15 cellular contexts compared by ENCODE assay signal in genomic region chr16:85698459-85699223, GRCh38. TPM values are rescaled to one million over a fixed set of nuclear protein-coding genes. Genes with fewer than 3 reads are reported as not detected.
DNase-seq lines count a peak whose midpoint lies in the region; ATAC-seq, FAIRE-seq and TF ChIP-seq lines count a peak whose summit lies in the region.
"Had no signal": no experiment of that assay in that cellular context is flagged by ENCODE, and none has a peak within 500 bp of the region (broad histone marks: within the 10 kb centered on the region; RNA-seq: fewer than 3 reads in every experiment).

No MANE protein-coding gene starts in this region.

- H3K36me3 ChIP-seq in HepG2 (replicated peaks in 1 of 2; ENCODE audit: control insufficient read depth in 1 of 2, insufficient read depth in 2 of 2, low read length in 2 of 2) (no peaks in the 10 kb centered on the region), right lobe of liver (no peaks in the 10 kb centered on the region), Panc1 (ENCODE audit: control insufficient read depth, insufficient read depth, low read length) (no peaks in the 10 kb centered on the region)
- H3K36me3 ChIP-seq: BE2C had no signal

- H3K79me2 ChIP-seq in HepG2 (ENCODE audit: insufficient read depth, low read length), result no peaks in the 10 kb centered on the region

- H3K4me3 Mint-ChIP-seq in activated T-cell treated with anti-CD3 and anti-CD28 coated beads, Interleukin-2, amount 50 U/mL, for 4 hours, result no peak overlapping the region
- H3K4me3 Mint-ChIP-seq: CD4-positive, CD25-positive, alpha-beta regulatory T cell had no signal

- no peak overlapping the region for H2AFZ ChIP-seq in HepG2 (ENCODE audit: low read length)
- H2AFZ ChIP-seq: GM23248 had no signal

- H3K27ac ChIP-seq in HepG2 (ENCODE audit: extremely low read length, insufficient read depth, low read length) (no peak overlapping the region), right lobe of liver (no peak overlapping the region), Panc1 (ENCODE audit: low read length) (no peak overlapping the region), caudate nucleus (ENCODE audit: low read depth, low read length) (peak overlapping the region; percentile 70)
- H3K27ac ChIP-seq: GM23248 had no signal

- no peak for ATAC-seq in HepG2
- no peak for ATAC-seq in right lobe of liver
- peak; percentile 30; the same call in 1 of the 2 replicates for ATAC-seq in Panc1
- no peak for ATAC-seq in activated T-cell treated with anti-CD3 and anti-CD28 coated beads, Interleukin-2, amount 50 U/mL, for 4 hours
- ATAC-seq: GM12878 had no signal

- TF ChIP-seq POLR2A in HepG2 (IDR thresholded peaks at IDR 0.05; ENCODE audit: insufficient read depth in 1 of 2, low read depth in 2 of 2, low read length in 2 of 2) (no peak), right lobe of liver (IDR thresholded peaks at IDR 0.05) (no peak)

- H3K9me3 ChIP-seq in HepG2 (ENCODE audit: low read length) (no peaks in the 10 kb centered on the region), right lobe of liver (no peaks in the 10 kb centered on the region), Panc1 (ENCODE audit: control insufficient read depth, insufficient read depth, low read depth, low read length) (no peaks in the 10 kb centered on the region)
- H3K9me3 ChIP-seq: BE2C had no signal

- no peak for FAIRE-seq in HepG2 (lab: Jason Lieb, UNC)
- FAIRE-seq: A204.1, GM12878, GM18507 had no signal

- no peak for TF ChIP-seq EP300 in HepG2 (IDR thresholded peaks at IDR 0.05; ENCODE audit: low read depth in 2 of 2, low read length in 2 of 2)
- TF ChIP-seq EP300 in HepG2 (CRISPR knock-in tag; IDR thresholded peaks at IDR 0.05; ENCODE audit: borderline replicate concordance), result no peak

- WGBS in HepG2 (ENCODE audit: low lambda C conversion rate), result 60% methylated on average over 10 of the region's 11 CpGs
- WGBS in right lobe of liver (ENCODE audit: insufficient coverage, low coverage, low lambda C conversion rate, missing lambda C conversion rate), result 83% methylated on average over 1 of the region's 11 CpGs

- CTCF ChIA-PET in HepG2 (lab: Yijun Ruan, JAX; ENCODE audit: low intra/inter-chr PET ratio, low total read pairs), result no interaction called here
- CTCF ChIA-PET in Panc1 (lab: Charles Lee), result no interaction called here

- no peak overlapping the region for H3K4me2 ChIP-seq in HepG2 (ENCODE audit: low read depth, low read length)

- H3K27me3 ChIP-seq in HepG2 (ENCODE audit: control insufficient read depth in 1 of 2, insufficient read depth in 2 of 2, low read length in 2 of 2) (peaks cover 9 to 72% of the 10 kb centered on the region in 2 experiments; a peak in 4 of 5 replicates), right lobe of liver (no peaks in the 10 kb centered on the region), Panc1 (ENCODE audit: control insufficient read depth, insufficient read depth, low read length) (no peaks in the 10 kb centered on the region)
- H3K27me3 ChIP-seq: BE2C had no signal

- TF ChIP-seq CTCF in HepG2 (CRISPR knock-in tag; IDR thresholded peaks at IDR 0.05) (no peak), right lobe of liver (IDR thresholded peaks at IDR 0.05) (no peak), Panc1 (IDR thresholded peaks at IDR 0.05) (no peak)

- H3K27me3 Mint-ChIP-seq in activated T-cell treated with anti-CD3 and anti-CD28 coated beads, Interleukin-2, amount 50 U/mL, for 4 hours (ENCODE audit: low read depth), result peaks cover 4% of the 10 kb centered on the region

- H3K4me1 ChIP-seq in HepG2 (ENCODE audit: insufficient read depth, low read length), result peaks cover 16% of the 10 kb centered on the region
- H3K4me1 ChIP-seq in right lobe of liver, result no peaks in the 10 kb centered on the region
- peaks cover 4% of the 10 kb centered on the region; the same call in 1 of the 2 replicates for H3K4me1 ChIP-seq in Panc1 (ENCODE audit: control insufficient read depth, insufficient read depth, low read length)
- H3K4me1 ChIP-seq: BE2C had no signal

- no peaks in the 10 kb centered on the region for H4K20me1 ChIP-seq in HepG2 (ENCODE audit: insufficient read depth, low read length)

- H3K4me1 Mint-ChIP-seq in activated T-cell treated with anti-CD3 and anti-CD28 coated beads, Interleukin-2, amount 50 U/mL, for 4 hours (ENCODE audit: low read depth), result no peaks in the 10 kb centered on the region
- H3K4me1 Mint-ChIP-seq: CD4-positive, CD25-positive, alpha-beta regulatory T cell had no signal

- no peaks in the 10 kb centered on the region for H3K36me3 Mint-ChIP-seq in activated T-cell treated with anti-CD3 and anti-CD28 coated beads, Interleukin-2, amount 50 U/mL, for 4 hours (ENCODE audit: insufficient read depth)
- H3K36me3 Mint-ChIP-seq: CD4-positive, CD25-positive, alpha-beta regulatory T cell had no signal

- TF ChIP-seq RAD21 in HepG2 (CRISPR knock-in tag; IDR thresholded peaks at IDR 0.05), result no peak

- no peak overlapping the region for H3K4me3 ChIP-seq in HepG2 (replicated peaks in 1 of 3; ENCODE audit: insufficient read depth in 1 of 3, low read depth in 2 of 3, low read length in 3 of 3)
- H3K4me3 ChIP-seq in right lobe of liver, result no peak overlapping the region
- no peak overlapping the region for H3K4me3 ChIP-seq in Panc1 (ENCODE audit: low read depth in 2 of 2, low read length in 2 of 2)
- H3K4me3 ChIP-seq: GM12878, GM23248 had no signal

- no peak for DNase-seq in HepG2 (ENCODE audit: low spot score)
- DNase-seq in right lobe of liver, result no peak
- DNase-seq in Panc1 (ENCODE audit: low read depth, low spot score), result no peak
- DNase-seq in caudate nucleus (lab: John Stamatoyannopoulos, UW), result no peak
- no peak for DNase-seq in COLO829 (ENCODE audit: low spot score)
- DNase-seq in activated T-cell treated with anti-CD3 and anti-CD28 coated beads, Interleukin-2, amount 50 U/mL, for 4 hours, result no peak
- DNase-seq in DMS 273 (lab: John Stamatoyannopoulos, UW; ENCODE audit: unreplicated experiment), result no peak
- DNase-seq: BE2C; Calu3; CD4-positive, CD25-positive, alpha-beta regulatory T cell; DMS79 had no signal

- H3K9me3 Mint-ChIP-seq in activated T-cell treated with anti-CD3 and anti-CD28 coated beads, Interleukin-2, amount 50 U/mL, for 4 hours, result peaks cover 5% of the 10 kb centered on the region

- POLR2A ChIA-PET in HepG2 (lab: Yijun Ruan, JAX) (no interaction called here), Panc1 (lab: Charles Lee) (no interaction called here)

- BruUV-seq in HepG2 (replicated peaks; lab: Mats Ljungman, UMichigan) (no TSS peak), Panc1 (replicated peaks; lab: Mats Ljungman, UMichigan) (no TSS peak)

- intact Hi-C loops in HepG2 (cut with micrococcal nuclease; ENCODE audit: unreplicated experiment), result no loop called here
- intact Hi-C loops in right lobe of liver (cut with DNase I), result no loop called here
- intact Hi-C loops in Panc1 (cut with micrococcal nuclease; ENCODE audit: unreplicated experiment), result no loop called here

- in situ Hi-C loops in HepG2 (cut with HindIII; ENCODE audit: extremely low pct_ligation_motif_present, low pct_unique_long_range_greater_than_20kb) (no loop called here), Panc1 (cut with HindIII; ENCODE audit: low pct_unique_long_range_greater_than_20kb, low sequenced_read_pairs) (no loop called here)

- no peak overlapping the region for H3K9ac ChIP-seq in HepG2 (ENCODE audit: insufficient read depth, low read depth, low read length)
- H3K9ac ChIP-seq: GM23248 had no signal

RNA-seq across cellular contexts. Expression of gene GINS2, which starts 9.9 kb away (rescaled TPM):
- total RNA-seq in HepG2 (2016; rRNA removed; fragmentation: Illumina TruSeq; extraction: Trizol) (48.3 and 61.7 TPM in 2 replicates), right lobe of liver (1 to 10 TPM in 4 of 6 experiments, under 1 TPM in 2; 0.49 to 4.7 (median 1.3) TPM), Panc1 (2021; ENCODE audit: unreplicated experiment) (12.0 TPM)
- 23.8 and 27.0 TPM in 2 replicates for total RNA-seq in HepG2 (2016; cell fraction: cytosol; rRNA removed; fragmentation: Illumina TruSeq; extraction: Trizol; ENCODE audit: low read depth)
- 48.0 and 66.5 TPM in 2 replicates for total RNA-seq in HepG2 (2016; cell fraction: insoluble cytoplasmic fraction; rRNA removed; fragmentation: Illumina TruSeq; extraction: Trizol)
- 37.7 and 42.3 TPM in 2 replicates for total RNA-seq in HepG2 (2016; cell fraction: membrane; rRNA removed; fragmentation: Illumina TruSeq; extraction: Trizol)
- total RNA-seq in HepG2 (2016; cell fraction: nucleus; rRNA removed; fragmentation: Illumina TruSeq; extraction: Trizol), result 23.1 and 24.3 TPM in 2 replicates
- polyA plus RNA-seq in HepG2 (2011; rRNA removed), result 7.7 and 10.6 TPM in 2 replicates
- 8.9 and 11.0 TPM in 2 replicates for polyA plus RNA-seq in HepG2 (2011; cell fraction: cytosol; rRNA removed)
- polyA plus RNA-seq in HepG2 (2011; cell fraction: nucleus; rRNA removed), result 3.9 and 4.5 TPM in 2 replicates
- polyA plus RNA-seq in HepG2 (2012), result 5.7 and 16.9 TPM in 2 replicates
- polyA plus RNA-seq in HepG2 (2016; cell fraction: cytosol; fragmentation: Illumina TruSeq; extraction: Trizol; ENCODE audit: low read depth), result 28.1 and 34.5 TPM in 2 replicates
- polyA plus RNA-seq in HepG2 (2016; cell fraction: insoluble cytoplasmic fraction; fragmentation: Illumina TruSeq; extraction: Trizol; ENCODE audit: low read depth), result 76.0 and 95.5 TPM in 2 replicates
- 36.4 and 39.0 TPM in 2 replicates for polyA plus RNA-seq in HepG2 (2016; cell fraction: membrane; fragmentation: Illumina TruSeq; extraction: Trizol; ENCODE audit: low read depth)
- polyA plus RNA-seq in HepG2 (2016; cell fraction: nucleus; fragmentation: Illumina TruSeq; extraction: Trizol; ENCODE audit: insufficient read depth, low read depth), result 38.9 and 39.5 TPM in 2 replicates
- 7.2 and 33.6 TPM in 2 replicates for polyA minus RNA-seq in HepG2 (2011; rRNA and poly(A)+ RNA removed; ENCODE audit: low replicate concordance)
- polyA minus RNA-seq in HepG2 (2011; cell fraction: cytosol; rRNA and poly(A)+ RNA removed), result 3.9 and 4.1 TPM in 2 replicates
- polyA minus RNA-seq in HepG2 (2011; cell fraction: nucleus; rRNA and poly(A)+ RNA removed), result 4.7 and 6.2 TPM in 2 replicates
- 4.2 TPM for polyA plus RNA-seq in Panc1 (2012; ENCODE audit: insufficient read length)
- total RNA-seq in activated T-cell treated with anti-CD3 and anti-CD28 coated beads, Interleukin-2, amount 50 U/mL, for 4 hours, result 10 to 100 TPM; 60.6 to 65.8 (median 62.7) TPM

RNA-seq across cellular contexts. Expression of gene C16orf74, which starts 52.3 kb away (rescaled TPM):
- total RNA-seq in HepG2 (2016; rRNA removed; fragmentation: Illumina TruSeq; extraction: Trizol) (0.13 TPM in 1 of 2 replicates, not detected in the other), right lobe of liver (under 1 TPM in 4 of 6 experiments, not detected in 2; 0.31 to 0.98 (median 0.70) TPM), Panc1 (2021; ENCODE audit: unreplicated experiment) (1.5 TPM)
- 0.35 TPM in 1 of 2 replicates, not detected in the other for total RNA-seq in HepG2 (2016; cell fraction: cytosol; rRNA removed; fragmentation: Illumina TruSeq; extraction: Trizol; ENCODE audit: low read depth)
- total RNA-seq in HepG2 (2016; cell fraction: insoluble cytoplasmic fraction; rRNA removed; fragmentation: Illumina TruSeq; extraction: Trizol), result not detected in 2 replicates
- not detected in 2 replicates for total RNA-seq in HepG2 (2016; cell fraction: membrane; rRNA removed; fragmentation: Illumina TruSeq; extraction: Trizol)
- total RNA-seq in HepG2 (2016; cell fraction: nucleus; rRNA removed; fragmentation: Illumina TruSeq; extraction: Trizol), result not detected in 2 replicates
- 0.26 and 0.29 TPM in 2 replicates for polyA plus RNA-seq in HepG2 (2011; rRNA removed)
- 0.13 and 0.28 TPM in 2 replicates for polyA plus RNA-seq in HepG2 (2011; cell fraction: cytosol; rRNA removed)
- 0.16 and 0.37 TPM in 2 replicates for polyA plus RNA-seq in HepG2 (2011; cell fraction: nucleus; rRNA removed)
- polyA plus RNA-seq in HepG2 (2012), result not detected in 2 replicates
- polyA plus RNA-seq in HepG2 (2016; cell fraction: cytosol; fragmentation: Illumina TruSeq; extraction: Trizol; ENCODE audit: low read depth), result 0.35 and 0.65 TPM in 2 replicates
- polyA plus RNA-seq in HepG2 (2016; cell fraction: insoluble cytoplasmic fraction; fragmentation: Illumina TruSeq; extraction: Trizol; ENCODE audit: low read depth), result not detected in 2 replicates
- 0.33 TPM in 1 of 2 replicates, not detected in the other for polyA plus RNA-seq in HepG2 (2016; cell fraction: membrane; fragmentation: Illumina TruSeq; extraction: Trizol; ENCODE audit: low read depth)
- not detected in 2 replicates for polyA plus RNA-seq in HepG2 (2016; cell fraction: nucleus; fragmentation: Illumina TruSeq; extraction: Trizol; ENCODE audit: insufficient read depth, low read depth)
- polyA minus RNA-seq in HepG2 (2011; rRNA and poly(A)+ RNA removed; ENCODE audit: low replicate concordance), result 0.44 and 7.8 TPM in 2 replicates
- not detected in 2 replicates for polyA minus RNA-seq in HepG2 (2011; cell fraction: cytosol; rRNA and poly(A)+ RNA removed)
- polyA minus RNA-seq in HepG2 (2011; cell fraction: nucleus; rRNA and poly(A)+ RNA removed), result not detected in 2 replicates
- 2.3 TPM for polyA plus RNA-seq in Panc1 (2012; ENCODE audit: insufficient read length)
- total RNA-seq in activated T-cell treated with anti-CD3 and anti-CD28 coated beads, Interleukin-2, amount 50 U/mL, for 4 hours, result under 1 TPM in 1 of 3 donors, not detected in 2; 0.24 TPM
